ENCODE assay signal across 28 cellular contexts in genomic region chr9:69229367-69229766, GRCh38.
"Had no signal": no experiment of that assay in that cellular context is flagged by ENCODE, and none has a peak within 500 bp of the region (broad histone marks: within the 10 kb centered on the region; RNA-seq: fewer than 3 reads in every experiment).

No MANE protein-coding gene starts in this region.

- H3K9me2 ChIP-seq: SK-N-SH had no signal

- H3K9me3 ChIP-seq: MG63, SJCRH30, SK-N-SH had no signal

- H3K36me3 ChIP-seq: MG63, SJCRH30 had no signal

- H3K9ac ChIP-seq: SK-N-SH had no signal

- H3K27me3 Mint-ChIP-seq: activated CD8-positive, alpha-beta T cell treated with anti-CD3 and anti-CD28 coated beads for 36 hours; activated naive CD4-positive, alpha-beta T cell treated with anti-CD3 and anti-CD28 coated beads, Interleukin-2, amount 10 ng/mL, durations not matched to agents 7 days and 5 days; activated naive CD8-positive, alpha-beta T cell treated with anti-CD3 and anti-CD28 coated beads for 36 hours had no signal

- H3K27ac Mint-ChIP-seq: activated CD8-positive, alpha-beta T cell treated with anti-CD3 and anti-CD28 coated beads for 36 hours; activated naive CD4-positive, alpha-beta T cell treated with anti-CD3 and anti-CD28 coated beads, Interleukin-2, amount 10 ng/mL, durations not matched to agents 7 days and 5 days; activated naive CD8-positive, alpha-beta T cell treated with anti-CD3 and anti-CD28 coated beads for 36 hours; activated T-cell treated with anti-CD3 and anti-CD28 coated beads, Interleukin-2, amount 50 U/mL, for 72 hours; activated T-helper 2 cell treated with anti-CD3 and anti-CD28 coated beads, Interferon-gamma antibody, Interleukin-2, Interleukin-4, amounts not matched to agents 10 μg/mL and 5 μg/mL and 100 μg/mL, durations not matched to agents 14 hours and 24 hours and 36 hours had no signal

- H3K4me1 Mint-ChIP-seq: activated naive CD4-positive, alpha-beta T cell treated with anti-CD3 and anti-CD28 coated beads, Interleukin-2, amount 10 ng/mL, durations not matched to agents 7 days and 5 days; activated naive CD8-positive, alpha-beta T cell treated with anti-CD3 and anti-CD28 coated beads for 36 hours had no signal

- DNase-seq: activated CD4-positive, alpha-beta T cell treated with anti-CD3 and anti-CD28 coated beads for 4 hours; activated CD8-positive, alpha-beta memory T cell treated with anti-CD3 and anti-CD28 coated beads, Interleukin-2, amount 50 U/mL, for 4 hours; activated CD8-positive, alpha-beta T cell treated with anti-CD3 and anti-CD28 coated beads for 36 hours; activated gamma-delta T cell treated with Interleukin-2 at 50 U/mL for 16 hours; activated naive CD4-positive, alpha-beta T cell treated with anti-CD3 and anti-CD28 coated beads, Interleukin-2, amount 10 ng/mL, durations not matched to agents 7 days and 5 days; activated naive CD8-positive, alpha-beta T cell treated with anti-CD3 and anti-CD28 coated beads for 36 hours; activated T-cell treated with anti-CD3 and anti-CD28 coated beads, Interleukin-2, amount 50 U/mL, for 72 hours; brain microvascular endothelial cell; MG63; MV-4-11; NCI-H1092 treated with DMSO at 0.1 percent for 48 hours; NCI-H1417 treated with DMSO at 0.1 percent for 48 hours; NCI-H1694; NCI-H2029; NCI-H2107; NCI-H345; NCI-H510A; NCI-H526 treated with DMSO at 0.1 percent for 48 hours; NCI-H82; OCI-M1; RPMI8226; SJCRH30; SK-N-SH; T-helper 1 cell had no signal

- ATAC-seq: activated CD8-positive, alpha-beta T cell treated with anti-CD3 and anti-CD28 coated beads for 36 hours; activated T-cell treated with anti-CD3 and anti-CD28 coated beads, Interleukin-2, amount 50 U/mL, for 72 hours; Panc1; Right ventricle myocardium inferior had no signal

- H3K9me3 Mint-ChIP-seq: activated CD8-positive, alpha-beta T cell treated with anti-CD3 and anti-CD28 coated beads for 36 hours; activated naive CD4-positive, alpha-beta T cell treated with anti-CD3 and anti-CD28 coated beads, Interleukin-2, amount 10 ng/mL, durations not matched to agents 7 days and 5 days; activated naive CD8-positive, alpha-beta T cell treated with anti-CD3 and anti-CD28 coated beads for 36 hours; activated T-cell treated with anti-CD3 and anti-CD28 coated beads, Interleukin-2, amount 50 U/mL, for 72 hours; activated T-helper 2 cell treated with anti-CD3 and anti-CD28 coated beads, Interferon-gamma antibody, Interleukin-2, Interleukin-4, amounts not matched to agents 10 μg/mL and 5 μg/mL and 100 μg/mL, durations not matched to agents 14 hours and 24 hours and 36 hours had no signal

- H3K27ac ChIP-seq: brain microvascular endothelial cell, SJCRH30, VCaP had no signal

- H3K27me3 ChIP-seq: brain microvascular endothelial cell, MG63, SJCRH30 had no signal

- H3K4me3 ChIP-seq: MG63, SJCRH30 had no signal

- H3K4me2 ChIP-seq: SK-N-SH had no signal

- H3K4me3 Mint-ChIP-seq: activated CD8-positive, alpha-beta T cell treated with anti-CD3 and anti-CD28 coated beads for 36 hours; activated naive CD4-positive, alpha-beta T cell treated with anti-CD3 and anti-CD28 coated beads, Interleukin-2, amount 10 ng/mL, durations not matched to agents 7 days and 5 days; activated naive CD8-positive, alpha-beta T cell treated with anti-CD3 and anti-CD28 coated beads for 36 hours; activated T-cell treated with anti-CD3 and anti-CD28 coated beads, Interleukin-2, amount 50 U/mL, for 72 hours had no signal

- H3K4me1 ChIP-seq: SJCRH30 had no signal
